In the genomic region with DNA sequence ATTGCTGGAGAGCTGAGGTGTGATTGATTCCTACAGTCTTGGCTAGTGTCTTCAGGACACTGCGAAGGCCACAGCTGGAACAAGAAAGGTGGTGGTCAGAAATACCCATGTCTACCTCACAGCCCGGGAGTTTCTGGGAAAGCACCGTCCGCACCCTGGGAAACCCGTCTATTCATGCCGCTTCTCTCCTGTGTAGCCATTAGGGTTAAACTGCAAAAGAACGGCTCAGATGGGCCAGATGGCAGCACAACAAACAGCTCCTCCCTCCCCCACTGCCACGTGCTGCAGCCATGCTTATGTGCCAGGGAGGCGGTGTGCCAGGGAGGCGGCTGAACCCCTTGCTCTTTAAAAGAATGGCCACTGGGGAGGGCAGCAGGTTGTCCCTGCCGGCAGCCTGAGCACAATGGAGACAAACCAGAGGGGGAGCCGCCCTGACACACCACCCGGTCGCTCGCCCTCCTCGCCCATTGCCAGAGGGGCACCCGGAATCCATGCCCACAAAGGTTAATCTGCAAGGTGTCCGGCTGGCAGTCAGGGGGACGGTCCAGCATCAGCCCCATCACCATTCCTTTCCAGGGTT, we compare ENCODE assay signal across 1 cellular context.
A peak's percentile ranks its signal among the peaks of the same experiment; 100 is the strongest.
TF ChIP-seq lines count a peak whose summit lies in the region.

No MANE protein-coding gene starts in this region.

TF ChIP-seq in GM12878, 131 proteins besides CTCF, POLR2A, EP300 and RAD21 (continued from another document and continues in another):
- TF ChIP-seq, protein P1, sequence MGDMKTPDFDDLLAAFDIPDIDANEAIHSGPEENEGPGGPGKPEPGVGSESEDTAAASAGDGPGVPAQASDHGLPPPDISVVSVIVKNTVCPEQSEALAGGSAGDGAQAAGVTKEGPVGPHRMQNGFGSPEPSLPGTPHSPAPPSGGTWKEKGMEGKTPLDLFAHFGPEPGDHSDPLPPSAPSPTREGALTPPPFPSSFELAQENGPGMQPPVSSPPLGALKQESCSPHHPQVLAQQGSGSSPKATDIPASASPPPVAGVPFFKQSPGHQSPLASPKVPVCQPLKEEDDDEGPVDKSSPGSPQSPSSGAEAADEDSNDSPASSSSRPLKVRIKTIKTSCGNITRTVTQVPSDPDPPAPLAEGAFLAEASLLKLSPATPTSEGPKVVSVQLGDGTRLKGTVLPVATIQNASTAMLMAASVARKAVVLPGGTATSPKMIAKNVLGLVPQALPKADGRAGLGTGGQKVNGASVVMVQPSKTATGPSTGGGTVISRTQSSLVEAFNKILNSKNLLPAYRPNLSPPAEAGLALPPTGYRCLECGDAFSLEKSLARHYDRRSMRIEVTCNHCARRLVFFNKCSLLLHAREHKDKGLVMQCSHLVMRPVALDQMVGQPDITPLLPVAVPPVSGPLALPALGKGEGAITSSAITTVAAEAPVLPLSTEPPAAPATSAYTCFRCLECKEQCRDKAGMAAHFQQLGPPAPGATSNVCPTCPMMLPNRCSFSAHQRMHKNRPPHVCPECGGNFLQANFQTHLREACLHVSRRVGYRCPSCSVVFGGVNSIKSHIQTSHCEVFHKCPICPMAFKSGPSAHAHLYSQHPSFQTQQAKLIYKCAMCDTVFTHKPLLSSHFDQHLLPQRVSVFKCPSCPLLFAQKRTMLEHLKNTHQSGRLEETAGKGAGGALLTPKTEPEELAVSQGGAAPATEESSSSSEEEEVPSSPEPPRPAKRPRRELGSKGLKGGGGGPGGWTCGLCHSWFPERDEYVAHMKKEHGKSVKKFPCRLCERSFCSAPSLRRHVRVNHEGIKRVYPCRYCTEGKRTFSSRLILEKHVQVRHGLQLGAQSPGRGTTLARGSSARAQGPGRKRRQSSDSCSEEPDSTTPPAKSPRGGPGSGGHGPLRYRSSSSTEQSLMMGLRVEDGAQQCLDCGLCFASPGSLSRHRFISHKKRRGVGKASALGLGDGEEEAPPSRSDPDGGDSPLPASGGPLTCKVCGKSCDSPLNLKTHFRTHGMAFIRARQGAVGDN (IDR thresholded peaks at IDR 0.05), result peak; percentile 88
- TF ChIP-seq ZNF622 (IDR thresholded peaks at IDR 0.05), result no peak
- TF ChIP-seq MTA3 (IDR thresholded peaks at IDR 0.05; ENCODE audit: borderline replicate concordance, low read length), result no peak
- no peak for TF ChIP-seq SRF (IDR thresholded peaks at IDR 0.05; ENCODE audit: low read depth in 2 of 2, low read length in 2 of 2)
- TF ChIP-seq, protein P2, sequence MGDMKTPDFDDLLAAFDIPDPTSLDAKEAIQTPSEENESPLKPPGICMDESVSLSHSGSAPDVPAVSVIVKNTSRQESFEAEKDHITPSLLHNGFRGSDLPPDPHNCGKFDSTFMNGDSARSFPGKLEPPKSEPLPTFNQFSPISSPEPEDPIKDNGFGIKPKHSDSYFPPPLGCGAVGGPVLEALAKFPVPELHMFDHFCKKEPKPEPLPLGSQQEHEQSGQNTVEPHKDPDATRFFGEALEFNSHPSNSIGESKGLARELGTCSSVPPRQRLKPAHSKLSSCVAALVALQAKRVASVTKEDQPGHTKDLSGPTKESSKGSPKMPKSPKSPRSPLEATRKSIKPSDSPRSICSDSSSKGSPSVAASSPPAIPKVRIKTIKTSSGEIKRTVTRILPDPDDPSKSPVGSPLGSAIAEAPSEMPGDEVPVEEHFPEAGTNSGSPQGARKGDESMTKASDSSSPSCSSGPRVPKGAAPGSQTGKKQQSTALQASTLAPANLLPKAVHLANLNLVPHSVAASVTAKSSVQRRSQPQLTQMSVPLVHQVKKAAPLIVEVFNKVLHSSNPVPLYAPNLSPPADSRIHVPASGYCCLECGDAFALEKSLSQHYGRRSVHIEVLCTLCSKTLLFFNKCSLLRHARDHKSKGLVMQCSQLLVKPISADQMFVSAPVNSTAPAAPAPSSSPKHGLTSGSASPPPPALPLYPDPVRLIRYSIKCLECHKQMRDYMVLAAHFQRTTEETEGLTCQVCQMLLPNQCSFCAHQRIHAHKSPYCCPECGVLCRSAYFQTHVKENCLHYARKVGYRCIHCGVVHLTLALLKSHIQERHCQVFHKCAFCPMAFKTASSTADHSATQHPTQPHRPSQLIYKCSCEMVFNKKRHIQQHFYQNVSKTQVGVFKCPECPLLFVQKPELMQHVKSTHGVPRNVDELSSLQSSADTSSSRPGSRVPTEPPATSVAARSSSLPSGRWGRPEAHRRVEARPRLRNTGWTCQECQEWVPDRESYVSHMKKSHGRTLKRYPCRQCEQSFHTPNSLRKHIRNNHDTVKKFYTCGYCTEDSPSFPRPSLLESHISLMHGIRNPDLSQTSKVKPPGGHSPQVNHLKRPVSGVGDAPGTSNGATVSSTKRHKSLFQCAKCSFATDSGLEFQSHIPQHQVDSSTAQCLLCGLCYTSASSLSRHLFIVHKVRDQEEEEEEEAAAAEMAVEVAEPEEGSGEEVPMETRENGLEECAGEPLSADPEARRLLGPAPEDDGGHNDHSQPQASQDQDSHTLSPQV (IDR thresholded peaks at IDR 0.05), result no peak
- TF ChIP-seq, protein P3, sequence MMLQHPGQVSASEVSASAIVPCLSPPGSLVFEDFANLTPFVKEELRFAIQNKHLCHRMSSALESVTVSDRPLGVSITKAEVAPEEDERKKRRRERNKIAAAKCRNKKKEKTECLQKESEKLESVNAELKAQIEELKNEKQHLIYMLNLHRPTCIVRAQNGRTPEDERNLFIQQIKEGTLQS (IDR thresholded peaks at IDR 0.05; ENCODE audit: borderline replicate concordance, extremely low read depth, low read depth, low read length), result no peak
- no peak for TF ChIP-seq SREBF1 (IDR thresholded peaks at IDR 0.05; ENCODE audit: low read length)
- TF ChIP-seq SREBF2 (IDR thresholded peaks at IDR 0.05; ENCODE audit: low read length), result no peak
- TF ChIP-seq, protein P4, sequence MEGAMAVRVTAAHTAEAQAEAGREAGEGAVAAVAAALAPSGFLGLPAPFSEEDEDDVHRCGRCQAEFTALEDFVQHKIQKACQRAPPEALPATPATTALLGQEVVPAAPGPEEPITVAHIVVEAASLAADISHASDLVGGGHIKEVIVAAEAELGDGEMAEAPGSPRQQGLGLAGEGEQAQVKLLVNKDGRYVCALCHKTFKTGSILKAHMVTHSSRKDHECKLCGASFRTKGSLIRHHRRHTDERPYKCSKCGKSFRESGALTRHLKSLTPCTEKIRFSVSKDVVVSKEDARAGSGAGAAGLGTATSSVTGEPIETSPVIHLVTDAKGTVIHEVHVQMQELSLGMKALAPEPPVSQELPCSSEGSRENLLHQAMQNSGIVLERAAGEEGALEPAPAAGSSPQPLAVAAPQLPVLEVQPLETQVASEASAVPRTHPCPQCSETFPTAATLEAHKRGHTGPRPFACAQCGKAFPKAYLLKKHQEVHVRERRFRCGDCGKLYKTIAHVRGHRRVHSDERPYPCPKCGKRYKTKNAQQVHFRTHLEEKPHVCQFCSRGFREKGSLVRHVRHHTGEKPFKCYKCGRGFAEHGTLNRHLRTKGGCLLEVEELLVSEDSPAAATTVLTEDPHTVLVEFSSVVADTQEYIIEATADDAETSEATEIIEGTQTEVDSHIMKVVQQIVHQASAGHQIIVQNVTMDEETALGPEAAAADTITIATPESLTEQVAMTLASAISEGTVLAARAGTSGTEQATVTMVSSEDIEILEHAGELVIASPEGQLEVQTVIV (IDR thresholded peaks at IDR 0.05; ENCODE audit: borderline replicate concordance, partially characterized antibody), result no peak
- TF ChIP-seq, protein P5, sequence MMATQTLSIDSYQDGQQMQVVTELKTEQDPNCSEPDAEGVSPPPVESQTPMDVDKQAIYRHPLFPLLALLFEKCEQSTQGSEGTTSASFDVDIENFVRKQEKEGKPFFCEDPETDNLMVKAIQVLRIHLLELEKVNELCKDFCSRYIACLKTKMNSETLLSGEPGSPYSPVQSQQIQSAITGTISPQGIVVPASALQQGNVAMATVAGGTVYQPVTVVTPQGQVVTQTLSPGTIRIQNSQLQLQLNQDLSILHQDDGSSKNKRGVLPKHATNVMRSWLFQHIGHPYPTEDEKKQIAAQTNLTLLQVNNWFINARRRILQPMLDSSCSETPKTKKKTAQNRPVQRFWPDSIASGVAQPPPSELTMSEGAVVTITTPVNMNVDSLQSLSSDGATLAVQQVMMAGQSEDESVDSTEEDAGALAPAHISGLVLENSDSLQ (IDR thresholded peaks at IDR 0.05), result no peak
- TF ChIP-seq NFYA (IDR thresholded peaks at IDR 0.05; ENCODE audit: borderline replicate concordance, low read depth, low read length), result no peak
- TF ChIP-seq ZNF24 (IDR thresholded peaks at IDR 0.05), result 0 out of 2 replicates have a peak, but pooled peaks have one; percentile 18
- TF ChIP-seq, protein P6, sequence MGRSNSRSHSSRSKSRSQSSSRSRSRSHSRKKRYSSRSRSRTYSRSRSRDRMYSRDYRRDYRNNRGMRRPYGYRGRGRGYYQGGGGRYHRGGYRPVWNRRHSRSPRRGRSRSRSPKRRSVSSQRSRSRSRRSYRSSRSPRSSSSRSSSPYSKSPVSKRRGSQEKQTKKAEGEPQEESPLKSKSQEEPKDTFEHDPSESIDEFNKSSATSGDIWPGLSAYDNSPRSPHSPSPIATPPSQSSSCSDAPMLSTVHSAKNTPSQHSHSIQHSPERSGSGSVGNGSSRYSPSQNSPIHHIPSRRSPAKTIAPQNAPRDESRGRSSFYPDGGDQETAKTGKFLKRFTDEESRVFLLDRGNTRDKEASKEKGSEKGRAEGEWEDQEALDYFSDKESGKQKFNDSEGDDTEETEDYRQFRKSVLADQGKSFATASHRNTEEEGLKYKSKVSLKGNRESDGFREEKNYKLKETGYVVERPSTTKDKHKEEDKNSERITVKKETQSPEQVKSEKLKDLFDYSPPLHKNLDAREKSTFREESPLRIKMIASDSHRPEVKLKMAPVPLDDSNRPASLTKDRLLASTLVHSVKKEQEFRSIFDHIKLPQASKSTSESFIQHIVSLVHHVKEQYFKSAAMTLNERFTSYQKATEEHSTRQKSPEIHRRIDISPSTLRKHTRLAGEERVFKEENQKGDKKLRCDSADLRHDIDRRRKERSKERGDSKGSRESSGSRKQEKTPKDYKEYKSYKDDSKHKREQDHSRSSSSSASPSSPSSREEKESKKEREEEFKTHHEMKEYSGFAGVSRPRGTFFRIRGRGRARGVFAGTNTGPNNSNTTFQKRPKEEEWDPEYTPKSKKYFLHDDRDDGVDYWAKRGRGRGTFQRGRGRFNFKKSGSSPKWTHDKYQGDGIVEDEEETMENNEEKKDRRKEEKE (IDR thresholded peaks at IDR 0.05), result no peak; the same call in 1 of the 2 replicates
- no peak for TF ChIP-seq EGR1 (IDR thresholded peaks at IDR 0.05; ENCODE audit: borderline replicate concordance in 1 of 2, low read depth in 2 of 2, low read length in 2 of 2)
- no peak for TF ChIP-seq PAX5 (IDR thresholded peaks at IDR 0.05; ENCODE audit: borderline replicate concordance, low read depth, low read length)
- no peak for TF ChIP-seq TCF12 (IDR thresholded peaks at IDR 0.05; ENCODE audit: low read depth, low read length)
- TF ChIP-seq ASH2L (IDR thresholded peaks at IDR 0.05; ENCODE audit: borderline replicate concordance, low read depth), result no peak
- TF ChIP-seq SUPT20H (IDR thresholded peaks at IDR 0.05; ENCODE audit: borderline replicate concordance, control insufficient read depth, low read depth, low read length), result no peak
- TF ChIP-seq TARDBP (IDR thresholded peaks at IDR 0.05; ENCODE audit: borderline replicate concordance), result no peak
- TF ChIP-seq SMAD1 (IDR thresholded peaks at IDR 0.05; ENCODE audit: low read depth, partially characterized antibody), result no peak
- TF ChIP-seq, protein P7, sequence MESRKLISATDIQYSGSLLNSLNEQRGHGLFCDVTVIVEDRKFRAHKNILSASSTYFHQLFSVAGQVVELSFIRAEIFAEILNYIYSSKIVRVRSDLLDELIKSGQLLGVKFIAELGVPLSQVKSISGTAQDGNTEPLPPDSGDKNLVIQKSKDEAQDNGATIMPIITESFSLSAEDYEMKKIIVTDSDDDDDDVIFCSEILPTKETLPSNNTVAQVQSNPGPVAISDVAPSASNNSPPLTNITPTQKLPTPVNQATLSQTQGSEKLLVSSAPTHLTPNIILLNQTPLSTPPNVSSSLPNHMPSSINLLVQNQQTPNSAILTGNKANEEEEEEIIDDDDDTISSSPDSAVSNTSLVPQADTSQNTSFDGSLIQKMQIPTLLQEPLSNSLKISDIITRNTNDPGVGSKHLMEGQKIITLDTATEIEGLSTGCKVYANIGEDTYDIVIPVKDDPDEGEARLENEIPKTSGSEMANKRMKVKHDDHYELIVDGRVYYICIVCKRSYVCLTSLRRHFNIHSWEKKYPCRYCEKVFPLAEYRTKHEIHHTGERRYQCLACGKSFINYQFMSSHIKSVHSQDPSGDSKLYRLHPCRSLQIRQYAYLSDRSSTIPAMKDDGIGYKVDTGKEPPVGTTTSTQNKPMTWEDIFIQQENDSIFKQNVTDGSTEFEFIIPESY (IDR thresholded peaks at IDR 0.05), result no peak
- TF ChIP-seq GATAD2B (conservative IDR thresholded peaks at IDR 0.05; ENCODE audit: low read depth), result peak; percentile 67
- TF ChIP-seq, protein P8, sequence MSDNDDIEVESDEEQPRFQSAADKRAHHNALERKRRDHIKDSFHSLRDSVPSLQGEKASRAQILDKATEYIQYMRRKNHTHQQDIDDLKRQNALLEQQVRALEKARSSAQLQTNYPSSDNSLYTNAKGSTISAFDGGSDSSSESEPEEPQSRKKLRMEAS (IDR thresholded peaks at IDR 0.05; ENCODE audit: low read depth, low read length), result peak; percentile 72
- TF ChIP-seq, protein P9, sequence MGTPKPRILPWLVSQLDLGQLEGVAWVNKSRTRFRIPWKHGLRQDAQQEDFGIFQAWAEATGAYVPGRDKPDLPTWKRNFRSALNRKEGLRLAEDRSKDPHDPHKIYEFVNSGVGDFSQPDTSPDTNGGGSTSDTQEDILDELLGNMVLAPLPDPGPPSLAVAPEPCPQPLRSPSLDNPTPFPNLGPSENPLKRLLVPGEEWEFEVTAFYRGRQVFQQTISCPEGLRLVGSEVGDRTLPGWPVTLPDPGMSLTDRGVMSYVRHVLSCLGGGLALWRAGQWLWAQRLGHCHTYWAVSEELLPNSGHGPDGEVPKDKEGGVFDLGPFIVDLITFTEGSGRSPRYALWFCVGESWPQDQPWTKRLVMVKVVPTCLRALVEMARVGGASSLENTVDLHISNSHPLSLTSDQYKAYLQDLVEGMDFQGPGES (IDR thresholded peaks at IDR 0.05), result no peak
- TF ChIP-seq TCF3 (IDR thresholded peaks at IDR 0.05; ENCODE audit: borderline replicate concordance, insufficient read depth, low read depth, low read length), result no peak; the same call in 1 of the 2 replicates
- TF ChIP-seq, protein P10, sequence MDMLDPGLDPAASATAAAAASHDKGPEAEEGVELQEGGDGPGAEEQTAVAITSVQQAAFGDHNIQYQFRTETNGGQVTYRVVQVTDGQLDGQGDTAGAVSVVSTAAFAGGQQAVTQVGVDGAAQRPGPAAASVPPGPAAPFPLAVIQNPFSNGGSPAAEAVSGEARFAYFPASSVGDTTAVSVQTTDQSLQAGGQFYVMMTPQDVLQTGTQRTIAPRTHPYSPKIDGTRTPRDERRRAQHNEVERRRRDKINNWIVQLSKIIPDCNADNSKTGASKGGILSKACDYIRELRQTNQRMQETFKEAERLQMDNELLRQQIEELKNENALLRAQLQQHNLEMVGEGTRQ (IDR thresholded peaks at IDR 0.05; ENCODE audit: borderline replicate concordance, low read depth, low read length), result no peak
- TF ChIP-seq, protein P11, sequence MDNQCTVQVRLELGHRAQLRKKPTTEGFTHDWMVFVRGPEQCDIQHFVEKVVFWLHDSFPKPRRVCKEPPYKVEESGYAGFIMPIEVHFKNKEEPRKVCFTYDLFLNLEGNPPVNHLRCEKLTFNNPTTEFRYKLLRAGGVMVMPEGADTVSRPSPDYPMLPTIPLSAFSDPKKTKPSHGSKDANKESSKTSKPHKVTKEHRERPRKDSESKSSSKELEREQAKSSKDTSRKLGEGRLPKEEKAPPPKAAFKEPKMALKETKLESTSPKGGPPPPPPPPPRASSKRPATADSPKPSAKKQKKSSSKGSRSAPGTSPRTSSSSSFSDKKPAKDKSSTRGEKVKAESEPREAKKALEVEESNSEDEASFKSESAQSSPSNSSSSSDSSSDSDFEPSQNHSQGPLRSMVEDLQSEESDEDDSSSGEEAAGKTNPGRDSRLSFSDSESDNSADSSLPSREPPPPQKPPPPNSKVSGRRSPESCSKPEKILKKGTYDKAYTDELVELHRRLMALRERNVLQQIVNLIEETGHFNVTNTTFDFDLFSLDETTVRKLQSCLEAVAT (IDR thresholded peaks at IDR 0.05), result no peak
- peak; percentile 40; the same call in 1 of the 2 replicates for TF ChIP-seq CREB1 (IDR thresholded peaks at IDR 0.05; ENCODE audit: low read depth)
